In genomic region chr15:56552668-56553067, GRCh38 we compare ENCODE assay signal across 31 cellular contexts.
"Had no signal": no experiment of that assay in that cellular context is flagged by ENCODE, and none has a peak within 500 bp of the region (broad histone marks: within the 10 kb centered on the region; RNA-seq: fewer than 3 reads in every experiment).

No MANE protein-coding gene starts in this region.

- H3K27me3 Mint-ChIP-seq: stimulated activated naive B cell treated with anti-CD40 and anti-IgM and Interleukin-4, amounts not matched to agents 10 μg/mL and 1 μg/mL and 100 μg/mL, for 72 hours had no signal

- H3K9me3 ChIP-seq: pancreas, prostate gland, testis, thyroid gland, upper lobe of right lung had no signal

- H3K4me3 Mint-ChIP-seq: immature natural killer cell; naive thymus-derived CD8-positive, alpha-beta T cell; nephron; neural crest cell; stimulated activated naive B cell treated with anti-CD40 and anti-IgM and Interleukin-4, amounts not matched to agents 10 μg/mL and 1 μg/mL and 100 μg/mL, for 72 hours had no signal

- H3K4me1 ChIP-seq: left lung, lower lobe of right lung, pancreas, prostate gland, stomach, testis, thyroid gland, transverse colon, upper lobe of right lung had no signal

- H3K4me1 Mint-ChIP-seq: immature natural killer cell; naive thymus-derived CD8-positive, alpha-beta T cell; nephron; neural crest cell; stimulated activated naive B cell treated with anti-CD40 and anti-IgM and Interleukin-4, amounts not matched to agents 10 μg/mL and 1 μg/mL and 100 μg/mL, for 72 hours had no signal

- H3K36me3 ChIP-seq: left lung, lower lobe of right lung, pancreas, prostate gland, stomach, thyroid gland, transverse colon, upper lobe of right lung had no signal

- H3K27ac ChIP-seq: left lung, lower lobe of right lung, pancreas, prostate gland, skin epidermis, stomach, testis, thyroid gland, transverse colon, upper lobe of right lung had no signal

- H3K4me3 ChIP-seq: left lung, lower lobe of right lung, pancreas, prostate gland, skin epidermis, stomach, testis, thyroid gland, transverse colon, upper lobe of right lung had no signal

- H3K27me3 ChIP-seq: left lung, pancreas, stomach, testis, thyroid gland, transverse colon, upper lobe of right lung had no signal

- DNase-seq: immature natural killer cell; kidney; left colon; left lung; lower lobe of right lung; mammary epithelial cell; mesenchymal stem cell; naive thymus-derived CD8-positive, alpha-beta T cell; nucleus accumbens; pancreas; posterior cingulate gyrus; retina; right cardiac atrium; stimulated activated CD4-positive, alpha-beta T cell treated with anti-CD3 and anti-CD28 coated beads, Interleukin-12 subunit alpha, Interleukin-12 subunit beta, amount 100 ng/mL, for 4 hours; stimulated activated CD4-positive, alpha-beta T cell treated with anti-CD3 and anti-CD28 coated beads, Interleukin-15, amount 100 ng/mL, for 24 hours; stimulated activated CD4-positive, alpha-beta T cell treated with anti-CD3 and anti-CD28 coated beads, Interleukin-2, amount 100 ng/mL, for 24 hours; stimulated activated CD4-positive, alpha-beta T cell treated with anti-CD3 and anti-CD28 coated beads, Interleukin-4, amount 100 ng/mL, for 1 hour; stimulated activated naive B cell treated with anti-CD40 and anti-IgM and Interleukin-4, amounts not matched to agents 10 μg/mL and 1 μg/mL and 100 μg/mL, for 72 hours; stimulated activated naive CD8-positive, alpha-beta T cell treated with anti-CD3 and anti-CD28 coated beads, Interleukin-15, Interleukin-2, amounts not matched to agents 100 U/mL and 50 U/mL, for 24 hours; stomach; testis; thyroid gland; transverse colon; upper lobe of right lung had no signal

- H3K27ac Mint-ChIP-seq: immature natural killer cell; naive thymus-derived CD8-positive, alpha-beta T cell; nephron; stimulated activated naive B cell treated with anti-CD40 and anti-IgM and Interleukin-4, amounts not matched to agents 10 μg/mL and 1 μg/mL and 100 μg/mL, for 72 hours had no signal

- ATAC-seq: left colon; left lung; lower lobe of right lung; naive thymus-derived CD8-positive, alpha-beta T cell; pancreas; right cardiac atrium; sciatic nerve; stimulated activated naive B cell treated with anti-CD40 and anti-IgM and Interleukin-4, amounts not matched to agents 10 μg/mL and 1 μg/mL and 100 μg/mL, for 72 hours; stimulated activated naive CD8-positive, alpha-beta T cell treated with anti-CD3 and anti-CD28 coated beads, Interleukin-15, Interleukin-2, amounts not matched to agents 100 U/mL and 50 U/mL, for 24 hours; upper lobe of right lung had no signal

- FAIRE-seq: islet of Langerhans, kidney, pancreas, urothelium cell line had no signal
